Comparison of ENCODE assay signal across 23 cellular contexts in genomic region chr6:167836722-167837121, GRCh38.
"Had no signal": no experiment of that assay in that cellular context is flagged by ENCODE, and none has a peak within 500 bp of the region (broad histone marks: within the 10 kb centered on the region; RNA-seq: fewer than 3 reads in every experiment).

No MANE protein-coding gene starts in this region.

- H3K27ac ChIP-seq: epithelial cell of prostate, esophagus muscularis mucosa, gastrocnemius medialis, heart right ventricle, lower lobe of right lung, spleen, testis, tibial nerve, upper lobe of right lung, vagina had no signal

- H3K4me3 ChIP-seq: dorsolateral prefrontal cortex, esophagus muscularis mucosa, gastrocnemius medialis, heart right ventricle, lower lobe of right lung, spleen, testis, tibial nerve, upper lobe of right lung, vagina had no signal

- ATAC-seq: gastrocnemius medialis; heart right ventricle; lower lobe of right lung; natural killer cell; sciatic nerve; stimulated activated naive B cell treated with anti-CD40 and anti-IgM and Interleukin-4, amounts not matched to agents 10 μg/mL and 1 μg/mL and 100 μg/mL, for 72 hours; stimulated activated naive CD8-positive, alpha-beta T cell treated with anti-CD3 and anti-CD28 coated beads, Interleukin-15, amount 100 ng/mL, for 72 hours; upper lobe of right lung had no signal

- H3K36me3 ChIP-seq: esophagus muscularis mucosa, gastrocnemius medialis, heart right ventricle, lower lobe of right lung, spleen, tibial nerve, upper lobe of right lung, vagina had no signal

- DNase-seq: cortex of kidney; dorsolateral prefrontal cortex; effector CD8-positive, alpha-beta T cell; gastrocnemius medialis; heart right ventricle; hypothalamus; kidney glomerular epithelial cell; lower lobe of right lung; natural killer cell; spleen; stimulated activated CD4-positive, alpha-beta T cell treated with anti-CD3 and anti-CD28 coated beads, Interleukin-15, amount 100 ng/mL, for 24 hours; stimulated activated CD4-positive, alpha-beta T cell treated with anti-CD3 and anti-CD28 coated beads, Interleukin-1b, Interleukin-23, amount 100 ng/mL, for 48 hours; stimulated activated CD4-positive, alpha-beta T cell treated with anti-CD3 and anti-CD28 coated beads, Interleukin-4, amount 100 ng/mL, for 24 hours; stimulated activated naive B cell treated with anti-CD40 and anti-IgM and Interleukin-4, amounts not matched to agents 10 μg/mL and 1 μg/mL and 100 μg/mL, for 72 hours; stimulated activated naive CD8-positive, alpha-beta T cell treated with anti-CD3 and anti-CD28 coated beads, Interleukin-15, amount 100 ng/mL, for 72 hours; testis; upper lobe of right lung had no signal

- FAIRE-seq: islet of Langerhans had no signal

- H3K9me3 ChIP-seq: esophagus muscularis mucosa, gastrocnemius medialis, heart right ventricle, lower lobe of right lung, spleen, testis, tibial nerve, upper lobe of right lung, vagina had no signal

- H3K27me3 ChIP-seq: dorsolateral prefrontal cortex, esophagus muscularis mucosa, gastrocnemius medialis, heart right ventricle, spleen, testis, tibial nerve, upper lobe of right lung, vagina had no signal
